Comparison of ENCODE assay signal across 8 cellular contexts in genomic region chr1:167936930-167937708, GRCh38. TPM values are rescaled to one million over a fixed set of nuclear protein-coding genes. Genes with fewer than 3 reads are reported as not detected.
A peak's percentile ranks its signal among the peaks of the same experiment; 100 is the strongest.
DNase-seq lines count a peak whose midpoint lies in the region; ATAC-seq, FAIRE-seq and TF ChIP-seq lines count a peak whose summit lies in the region.

TSS of gene MPC2 (minus strand) at chr1:167937072. CDS start at chr1:167935841, 1,231 bp downstream.

- peak within 1 kb of the TSS; percentile 92 for H3K18ac ChIP-seq in H1 (ENCODE audit: extremely low read depth, low read length)
- peak within 1 kb of the TSS; percentile 91 to 99 for H3K18ac ChIP-seq in mesenchymal stem cell (ENCODE audit: low read depth in 1 of 2, low read length in 2 of 2)

- H2BK15ac ChIP-seq in H1 (ENCODE audit: low read length) (peak within 1 kb of the TSS; percentile 89; the same call in 1 of the 2 replicates), mesenchymal stem cell (ENCODE audit: low read depth, poor library complexity, severe bottlenecking) (peak within 1 kb of the TSS; percentile 94)

- in situ Hi-C loops in GM18951 (cut with MboI; ENCODE audit: low sequenced_read_pairs, unreplicated experiment) = no loop called here

- peaks cover 0 to 58% of the 10 kb centered on the region in 2 experiments; a peak in 3 of 4 replicates for H3K79me2 ChIP-seq in H1 (ENCODE audit: control insufficient read depth in 1 of 2, insufficient read depth in 2 of 2, low read length in 2 of 2)

- H3K23ac ChIP-seq in H1 (ENCODE audit: insufficient read length) (no peak within 1 kb of the TSS), mesenchymal stem cell (ENCODE audit: low read length in 2 of 2) (peak within 1 kb of the TSS in 1 of 2 experiments; percentile 94)

- TF ChIP-seq RAD21 in H1 (IDR thresholded peaks at IDR 0.05 in 1 of 2, conservative IDR thresholded peaks at IDR 0.05 in 1 of 2; ENCODE audit: low read depth in 2 of 2, low read length in 2 of 2) = no peak

- H3K4me2 ChIP-seq in H1 (ENCODE audit: insufficient read depth in 1 of 2, low read depth in 2 of 2, low read length in 2 of 2) (peak within 1 kb of the TSS; percentile 88 to 95), mesenchymal stem cell (ENCODE audit: low read length, poor library complexity, severe bottlenecking) (peak within 1 kb of the TSS; percentile 88)

- TF ChIP-seq POLR2A in GM18951 (IDR thresholded peaks at IDR 0.05; ENCODE audit: extremely low read depth, insufficient read depth, insufficient read length) (peak; percentile 43), H1 (IDR thresholded peaks at IDR 0.05; ENCODE audit: control extremely low read depth in 1 of 2, low read depth in 2 of 2, low read length in 2 of 2) (peak in 1 of 2 experiments; percentile 81; a peak in 1 of 3 replicates)

- no peak within 1 kb of the TSS for H2BK20ac ChIP-seq in H1 (ENCODE audit: low read length)

- H3K4ac ChIP-seq in H1 (replicated peaks; ENCODE audit: insufficient read length, low read depth, low read length) (peak within 1 kb of the TSS; percentile 78), mesenchymal stem cell (ENCODE audit: low read depth in 1 of 2, low read length in 2 of 2) (peak within 1 kb of the TSS; percentile 95 to 99)

- H3K27me3 Mint-ChIP-seq in activated CD8-positive, alpha-beta T cell treated with anti-CD3 and anti-CD28 coated beads, Interleukin-2, amount 10 ng/mL, durations not matched to agents 7 days and 5 days (ENCODE audit: low read depth) = no peaks in the 10 kb centered on the region

- H3K9ac ChIP-seq in H1 (replicated peaks in 1 of 4; ENCODE audit: extremely low read depth in 1 of 4, low read depth in 3 of 4, low read length in 3 of 4) = peak within 1 kb of the TSS; percentile 88 to 100 (median 94)
- peak within 1 kb of the TSS; percentile 96 for H3K9ac ChIP-seq in mesenchymal stem cell (ENCODE audit: low read length)

- TF ChIP-seq CTCF in AG04450 (IDR thresholded peaks at IDR 0.05; ENCODE audit: low read depth, low read length) = no peak
- no peak for TF ChIP-seq CTCF in H1 (IDR thresholded peaks at IDR 0.05; ENCODE audit: control extremely low read depth in 1 of 3, insufficient read depth in 1 of 3, low read depth in 1 of 3, low read length in 3 of 3)

- H4K20me1 ChIP-seq in H1 (replicated peaks in 1 of 2; ENCODE audit: control insufficient read depth in 1 of 2, insufficient read depth in 2 of 2, low read length in 2 of 2) = no peaks in the 10 kb centered on the region

- H3K4me1 ChIP-seq in H1 (replicated peaks in 1 of 4; ENCODE audit: control insufficient read depth in 3 of 4, insufficient read depth in 4 of 4, low read length in 3 of 4) = peaks cover 0 to 4% (median 0%) of the 10 kb centered on the region in 4 experiments; a peak in 2 of 7 replicates
- H3K4me1 ChIP-seq in mesenchymal stem cell (ENCODE audit: control insufficient read depth, insufficient read depth, low read depth, low read length) = no peaks in the 10 kb centered on the region

- H3K56ac ChIP-seq in H1 (replicated peaks; ENCODE audit: insufficient read length, low read depth, low read length) = peak within 1 kb of the TSS; percentile 74

- no peaks in the 10 kb centered on the region for H3K9me3 Mint-ChIP-seq in activated CD8-positive, alpha-beta T cell treated with anti-CD3 and anti-CD28 coated beads, Interleukin-2, amount 10 ng/mL, durations not matched to agents 7 days and 5 days (ENCODE audit: insufficient read depth)

- FAIRE-seq in H1 (lab: Jason Lieb, UNC) = no peak

- H3K36me3 Mint-ChIP-seq in activated CD8-positive, alpha-beta T cell treated with anti-CD3 and anti-CD28 coated beads, Interleukin-2, amount 10 ng/mL, durations not matched to agents 7 days and 5 days (ENCODE audit: low read depth) = peaks cover 2% of the 10 kb centered on the region

- H3K27ac ChIP-seq in AG04450 (ENCODE audit: low read depth, low read length) = peak within 1 kb of the TSS; percentile 98
- peak within 1 kb of the TSS; percentile 93 for H3K27ac ChIP-seq in H1 (ENCODE audit: low read depth, low read length)
- H3K27ac ChIP-seq in mesenchymal stem cell (ENCODE audit: low read length, poor library complexity, severe bottlenecking) = peak within 1 kb of the TSS; percentile 100

- no peaks in the 10 kb centered on the region for H3K79me1 ChIP-seq in H1 (ENCODE audit: low read depth, low read length)
- no peaks in the 10 kb centered on the region for H3K79me1 ChIP-seq in mesenchymal stem cell (replicated peaks; ENCODE audit: low read length, poor library complexity, severe bottlenecking)

- H3K27me3 ChIP-seq in AG04450 (ENCODE audit: control insufficient read depth, insufficient read depth, low read length) = no peaks in the 10 kb centered on the region
- H3K27me3 ChIP-seq in H1 (replicated peaks in 1 of 4; ENCODE audit: control insufficient read depth in 3 of 4, extremely low read depth in 1 of 4, insufficient read depth in 3 of 4, low read length in 3 of 4) = no peaks in the 10 kb centered on the region
- H3K27me3 ChIP-seq in mesenchymal stem cell (ENCODE audit: control insufficient read depth in 1 of 2, insufficient read depth in 1 of 2, low read length in 2 of 2) = no peaks in the 10 kb centered on the region

- H3K27ac Mint-ChIP-seq in activated CD8-positive, alpha-beta T cell treated with anti-CD3 and anti-CD28 coated beads, Interleukin-2, amount 10 ng/mL, durations not matched to agents 7 days and 5 days = peak within 1 kb of the TSS; percentile 95

- H2AFZ ChIP-seq in H1 (ENCODE audit: low read length) (peak within 1 kb of the TSS; percentile 90), mesenchymal stem cell (ENCODE audit: low read depth, low read length) (peak within 1 kb of the TSS; percentile 67)

- H2BK12ac ChIP-seq in H1 (ENCODE audit: low read depth, low read length) (peak within 1 kb of the TSS; percentile 99), mesenchymal stem cell (ENCODE audit: low read length in 2 of 2) (peak within 1 kb of the TSS; percentile 71 to 91)

- no peak within 1 kb of the TSS for H3K14ac ChIP-seq in H1 (ENCODE audit: insufficient read length)
- peak within 1 kb of the TSS; percentile 86 to 89 for H3K14ac ChIP-seq in mesenchymal stem cell (ENCODE audit: low read length in 2 of 2)

- POLR2A ChIA-PET in AG04450 (lab: Yijun Ruan, JAX) (interaction anchor here (0.6 to 3.2 kb wide), 8 partner anchors 9 to 145 kb away, joined by 3 to 31 read pairs (median 5); partner anchors contain the start of gene ADCY10), H1 (lab: Charles Lee; ENCODE audit: partially characterized antibody) (interaction anchor here (0.7 to 2.9 kb wide), 18 partner anchors 9 to 717 kb away, joined by 3 to 19 read pairs (median 4); partner anchors contain the start of gene POU2F1)
- POLR2A ChIA-PET in activated CD8-positive, alpha-beta T cell treated with anti-CD3 and anti-CD28 coated beads, Interleukin-2, amount 10 ng/mL, durations not matched to agents 7 days and 5 days (lab: Charles Lee) = interaction anchor here (0.6 to 3.2 kb wide), 12 partner anchors 10 to 1431 kb away, joined by 3 to 15 read pairs (median 4); partner anchors contain the start of genes BLZF1 and SFT2D2

- H3K36me3 ChIP-seq in H1 (ENCODE audit: control insufficient read depth in 2 of 4, insufficient read depth in 4 of 4, low read length in 3 of 4) = no peaks in the 10 kb centered on the region
- H3K36me3 ChIP-seq in mesenchymal stem cell (ENCODE audit: control insufficient read depth in 1 of 2, insufficient read depth in 2 of 2, low read depth in 1 of 2, low read length in 2 of 2) = peaks cover 0 to 3% of the 10 kb centered on the region in 2 experiments

- peak within 1 kb of the TSS; percentile 84 for H3K4me3 Mint-ChIP-seq in activated CD8-positive, alpha-beta T cell treated with anti-CD3 and anti-CD28 coated beads, Interleukin-2, amount 10 ng/mL, durations not matched to agents 7 days and 5 days

- H3K4me1 Mint-ChIP-seq in activated CD8-positive, alpha-beta T cell treated with anti-CD3 and anti-CD28 coated beads, Interleukin-2, amount 10 ng/mL, durations not matched to agents 7 days and 5 days (ENCODE audit: low read depth) = peaks cover 35% of the 10 kb centered on the region

- peak; percentile 8 for ATAC-seq in HG03442 (IDR thresholded peaks at IDR 0.05; ENCODE audit: unreplicated experiment)
- ATAC-seq in activated CD8-positive, alpha-beta T cell treated with anti-CD3 and anti-CD28 coated beads, Interleukin-2, amount 10 ng/mL, durations not matched to agents 7 days and 5 days = peak; percentile 17

- peak within 1 kb of the TSS; percentile 98 for H4K5ac ChIP-seq in H1 (ENCODE audit: insufficient read length, low read depth, low read length)

- H3K9me3 ChIP-seq in AG04450 (ENCODE audit: control insufficient read depth, insufficient read depth, low read length) = no peaks in the 10 kb centered on the region; the same call in 1 of the 2 replicates
- no peaks in the 10 kb centered on the region for H3K9me3 ChIP-seq in H1 (ENCODE audit: insufficient read depth in 2 of 2, low read depth in 1 of 2, low read length in 1 of 2)
- no peaks in the 10 kb centered on the region for H3K9me3 ChIP-seq in mesenchymal stem cell (ENCODE audit: control insufficient read depth, low read length)

- 2% methylated on average over 49 of the region's 51 CpGs; no CpG with 5 or more reads in 1 of the 2 experiments for WGBS in H1 (ENCODE audit: extremely low coverage in 1 of 2, insufficient coverage in 1 of 2, insufficient read length in 1 of 2, insufficient replicate concordance in 2 of 2, low coverage in 1 of 2, low lambda C conversion rate in 2 of 2, missing lambda C conversion rate in 1 of 2), 2 experiments
- WGBS in mesenchymal stem cell = under 1% methylated on average over 44 of the region's 51 CpGs

- peak within 1 kb of the TSS; percentile 93 for H3K4me3 ChIP-seq in AG04450 (ENCODE audit: low read depth, low read length)
- H3K4me3 ChIP-seq in H1 (ENCODE audit: extremely low read depth in 1 of 4, insufficient read depth in 2 of 4, low read depth in 3 of 4, low read length in 4 of 4) = peak within 1 kb of the TSS; percentile 90 to 95 (median 92)
- peak within 1 kb of the TSS; percentile 79 to 95 for H3K4me3 ChIP-seq in mesenchymal stem cell (ENCODE audit: insufficient read depth in 1 of 2, low read depth in 1 of 2, low read length in 2 of 2)

- H2AK5ac ChIP-seq in H1 (ENCODE audit: low read depth, low read length) (peak within 1 kb of the TSS; percentile 55; the same call in 1 of the 2 replicates), mesenchymal stem cell (ENCODE audit: low read length, severe bottlenecking) (peak within 1 kb of the TSS; percentile 90)

- H2BK5ac ChIP-seq in H1 (ENCODE audit: low read depth, low read length) (peak within 1 kb of the TSS; percentile 98), mesenchymal stem cell (ENCODE audit: low read depth, low read length, poor library complexity, severe bottlenecking) (peak within 1 kb of the TSS; percentile 96)

- H2BK120ac ChIP-seq in H1 (replicated peaks; ENCODE audit: low read depth, low read length) (peak within 1 kb of the TSS; percentile 61), mesenchymal stem cell (ENCODE audit: low read depth, low read length) (peak within 1 kb of the TSS; percentile 98)

- H3K23me2 ChIP-seq in H1 (ENCODE audit: low read depth, low read length) = peaks cover 9% of the 10 kb centered on the region

- H4K91ac ChIP-seq in H1 (replicated peaks; ENCODE audit: insufficient read length, low read length) = peak within 1 kb of the TSS; percentile 75
- peak within 1 kb of the TSS; percentile 94 for H4K91ac ChIP-seq in mesenchymal stem cell (ENCODE audit: low read length)

- TF ChIP-seq EP300 in H1 (IDR thresholded peaks at IDR 0.05; ENCODE audit: borderline replicate concordance in 1 of 2, low read depth in 2 of 2, low read length in 2 of 2) = no peak

- CTCF ChIA-PET in AG04450 (lab: Charles Lee) (interaction anchor here (0.5 to 2.6 kb wide), 7 partner anchors 19 to 1175 kb away, joined by 3 to 10 read pairs (median 3); no protein-coding TSS in a partner anchor), H1 (lab: Charles Lee; ENCODE audit: partially characterized antibody) (interaction anchor here (1.5 kb wide), 1 partner anchor 81 kb away, joined by 3 read pairs; no protein-coding TSS in a partner anchor)
- CTCF ChIA-PET in activated CD8-positive, alpha-beta T cell treated with anti-CD3 and anti-CD28 coated beads, Interleukin-2, amount 10 ng/mL, durations not matched to agents 7 days and 5 days (lab: Charles Lee) = interaction anchor here (1.0 to 4.6 kb wide), 6 partner anchors 9 to 337 kb away, joined by 3 to 33 read pairs (median 4); no protein-coding TSS in a partner anchor

- DNase-seq in AG04450 (ENCODE audit: low read depth, low spot score) (peak; percentile 34), NCI-H82 (lab: John Stamatoyannopoulos, UW) (peak; percentile 85), H1 (ENCODE audit: low read depth in 1 of 2, low spot score in 2 of 2) (no peak), mesenchymal stem cell (peak; percentile 78)
- peak; percentile 79 for DNase-seq in activated CD8-positive, alpha-beta T cell treated with anti-CD3 and anti-CD28 coated beads, Interleukin-2, amount 10 ng/mL, durations not matched to agents 7 days and 5 days
- DNase-seq in stimulated activated CD8-positive, alpha-beta memory T cell treated with anti-CD3 and anti-CD28 coated beads, Interleukin-12 subunit alpha, Interleukin-12 subunit beta, amount 100 ng/mL, for 4 hours (ENCODE audit: low read depth) = peak; percentile 49

- H4K8ac ChIP-seq in H1 (ENCODE audit: extremely low read depth, insufficient read depth, low read length) (peak within 1 kb of the TSS; percentile 94), mesenchymal stem cell (ENCODE audit: low read length) (peak within 1 kb of the TSS; percentile 95)

RNA-seq across cellular contexts. Expression of gene MPC2, which starts in this region (rescaled TPM):
- polyA plus RNA-seq in AG04450 (2011; rRNA removed) (50.0 and 70.0 TPM in 2 replicates), H1 (2011; rRNA removed) (14.9 and 18.6 TPM in 2 replicates)
- 9.6 and 11.8 TPM in 2 replicates for polyA minus RNA-seq in AG04450 (2011; rRNA and poly(A)+ RNA removed)
- 10 to 100 TPM; 66.1 to 68.8 TPM for total RNA-seq in activated CD8-positive, alpha-beta T cell treated with anti-CD3 and anti-CD28 coated beads, Interleukin-2, amount 10 ng/mL, durations not matched to agents 7 days and 5 days
- total RNA-seq in H1 (2021; fragmentation: NEBNext Ultra II Directional; extraction: Animal tissue kit (Norgen Biotek cat#: 25700)) = 40.6 and 40.9 TPM in 2 replicates
- polyA plus RNA-seq in H1 (2011; cell fraction: cytosol; rRNA removed) = 18.1 TPM
- 9.5 TPM for polyA plus RNA-seq in H1 (2011; cell fraction: nucleus; rRNA removed)
- polyA plus RNA-seq in H1 (2012, experiment 1 of 2) = 18.7 to 28.7 TPM (median 20.8 TPM) in 4 replicates
- polyA plus RNA-seq in H1 (2012, experiment 2 of 2) = 47.3 TPM
- 33.2 TPM for polyA plus RNA-seq in H1 (2013, experiment 1 of 2)
- 36.0 TPM for polyA plus RNA-seq in H1 (2013, experiment 2 of 2)
- polyA minus RNA-seq in H1 (2011; rRNA and poly(A)+ RNA removed) = 4.4 and 5.5 TPM in 2 replicates
- 8.1 TPM for polyA minus RNA-seq in H1 (2011; cell fraction: cytosol; rRNA and poly(A)+ RNA removed)
- polyA minus RNA-seq in H1 (2011; cell fraction: nucleus; rRNA and poly(A)+ RNA removed) = 5.5 TPM
- 44.5 TPM for polyA plus RNA-seq in mesenchymal stem cell (2013, experiment 1 of 2)
- polyA plus RNA-seq in mesenchymal stem cell (2013, experiment 2 of 2) = 47.9 TPM

Comparison
In these comparisons a context has a peak if more than half of its experiments do, and no peak if none do; other contexts are left out.
1. DNase-seq: peak in AG04450 (single experiment), NCI-H82 (single experiment), activated CD8-positive, alpha-beta T cell treated with anti-CD3 and anti-CD28 coated beads, Interleukin-2, amount 10 ng/mL, durations not matched to agents 7 days and 5 days (single experiment), mesenchymal stem cell (single experiment) and stimulated activated CD8-positive, alpha-beta memory T cell treated with anti-CD3 and anti-CD28 coated beads, Interleukin-12 subunit alpha, Interleukin-12 subunit beta, amount 100 ng/mL, for 4 hours (single experiment); none in H1 (0 of 2).
2. Peak in every context shown above with its lines, with median percentiles within 50 percentile points of each other: H3K27ac ChIP-seq and H3K4me3 ChIP-seq.